26 cellular contexts compared by ENCODE assay signal in genomic region chr16:52740333-52740732, GRCh38.
DNase-seq lines count a peak whose midpoint lies in the region; ATAC-seq, FAIRE-seq and TF ChIP-seq lines count a peak whose summit lies in the region.
"Had no signal": no experiment of that assay in that cellular context is flagged by ENCODE, and none has a peak within 500 bp of the region (broad histone marks: within the 10 kb centered on the region; RNA-seq: fewer than 3 reads in every experiment).

No MANE protein-coding gene starts in this region.

- H2AFZ ChIP-seq in HepG2 (ENCODE audit: low read length) (no peak overlapping the region), H1 (ENCODE audit: low read length) (no peak overlapping the region)

- H3K27me3 Mint-ChIP-seq in brain, result peaks cover 3% of the 10 kb centered on the region
- H3K27me3 Mint-ChIP-seq: CD4-positive, CD25-positive, alpha-beta regulatory T cell had no signal

- WGBS in HepG2 (ENCODE audit: low lambda C conversion rate), result 5% methylated on average over 2 of the region's 2 CpGs
- WGBS in right lobe of liver (ENCODE audit: insufficient coverage, low coverage, low lambda C conversion rate, missing lambda C conversion rate), result 78% methylated on average over 2 of the region's 2 CpGs
- WGBS in H1 (ENCODE audit: extremely low coverage in 1 of 2, insufficient coverage in 1 of 2, insufficient read length in 1 of 2, insufficient replicate concordance in 2 of 2, low coverage in 1 of 2, low lambda C conversion rate in 2 of 2, missing lambda C conversion rate in 1 of 2), 2 experiments, result 98% methylated on average over 2 of the region's 2 CpGs; no CpG with 5 or more reads in 1 of the 2 experiments

- H3K9me3 ChIP-seq in HepG2 (ENCODE audit: low read length) (no peaks in the 10 kb centered on the region), right lobe of liver (no peaks in the 10 kb centered on the region), H1 (ENCODE audit: insufficient read depth in 2 of 2, low read depth in 1 of 2, low read length in 1 of 2) (no peaks in the 10 kb centered on the region), upper lobe of right lung (no peaks in the 10 kb centered on the region)
- H3K9me3 ChIP-seq: A549, BE2C, BLaER1 had no signal

- no peak for TF ChIP-seq EP300 in HepG2 (IDR thresholded peaks at IDR 0.05; ENCODE audit: low read depth in 2 of 2, low read length in 2 of 2)
- no peak for TF ChIP-seq EP300 in HepG2 (CRISPR knock-in tag; IDR thresholded peaks at IDR 0.05; ENCODE audit: borderline replicate concordance)
- TF ChIP-seq EP300 in H1 (IDR thresholded peaks at IDR 0.05; ENCODE audit: borderline replicate concordance in 1 of 2, low read depth in 2 of 2, low read length in 2 of 2), result no peak

- H4K20me1 ChIP-seq in HepG2 (ENCODE audit: insufficient read depth, low read length) (no peaks in the 10 kb centered on the region), H1 (replicated peaks in 1 of 2; ENCODE audit: control insufficient read depth in 1 of 2, insufficient read depth in 2 of 2, low read length in 2 of 2) (no peaks in the 10 kb centered on the region)
- H4K20me1 ChIP-seq: BLaER1 had no signal

- TF ChIP-seq POLR2A in HepG2 (IDR thresholded peaks at IDR 0.05; ENCODE audit: insufficient read depth in 1 of 2, low read depth in 2 of 2, low read length in 2 of 2), result no peak
- no peak for TF ChIP-seq POLR2A in right lobe of liver (IDR thresholded peaks at IDR 0.05)
- no peak for TF ChIP-seq POLR2A in H1 (IDR thresholded peaks at IDR 0.05; ENCODE audit: control extremely low read depth in 1 of 2, low read depth in 2 of 2, low read length in 2 of 2)

- H3K4me3 ChIP-seq in HepG2 (replicated peaks in 1 of 3; ENCODE audit: insufficient read depth in 1 of 3, low read depth in 2 of 3, low read length in 3 of 3), result no peak overlapping the region
- no peak overlapping the region for H3K4me3 ChIP-seq in right lobe of liver
- H3K4me3 ChIP-seq in H1 (ENCODE audit: extremely low read depth in 1 of 4, insufficient read depth in 2 of 4, low read depth in 3 of 4, low read length in 4 of 4), result no peak overlapping the region
- no peak overlapping the region for H3K4me3 ChIP-seq in upper lobe of right lung
- H3K4me3 ChIP-seq: A549, BLaER1, GM12878 had no signal

- H2BK15ac ChIP-seq in H1 (ENCODE audit: low read length), result no peak overlapping the region

- no peak overlapping the region for H3K4ac ChIP-seq in H1 (replicated peaks; ENCODE audit: insufficient read length, low read depth, low read length)

- H3K36me3 Mint-ChIP-seq in brain, result no peaks in the 10 kb centered on the region
- H3K36me3 Mint-ChIP-seq: CD14-positive monocyte; CD4-positive, alpha-beta memory T cell; CD4-positive, CD25-positive, alpha-beta regulatory T cell had no signal

- H3K23ac ChIP-seq in H1 (ENCODE audit: insufficient read length), result no peak overlapping the region

- TF ChIP-seq RAD21 in HepG2 (CRISPR knock-in tag; IDR thresholded peaks at IDR 0.05) (no peak), H1 (IDR thresholded peaks at IDR 0.05 in 1 of 2, conservative IDR thresholded peaks at IDR 0.05 in 1 of 2; ENCODE audit: low read depth in 2 of 2, low read length in 2 of 2) (no peak)

- H4K91ac ChIP-seq in H1 (replicated peaks; ENCODE audit: insufficient read length, low read length), result no peak overlapping the region

- no peak overlapping the region for H2AK5ac ChIP-seq in H1 (ENCODE audit: low read depth, low read length)

- intact Hi-C loops in HepG2 (cut with micrococcal nuclease; ENCODE audit: unreplicated experiment) (no loop called here), right lobe of liver (cut with DNase I) (no loop called here), cardiac septum (cut with DNase I) (no loop called here), upper lobe of right lung (cut with DNase I) (no loop called here)

- POLR2A ChIA-PET in HepG2 (lab: Yijun Ruan, JAX) (interaction anchor here (1.2 kb wide), 1 partner anchor 129 kb away, joined by 3 read pairs; no protein-coding TSS in a partner anchor), H1 (lab: Charles Lee; ENCODE audit: partially characterized antibody) (no interaction called here)

- ATAC-seq in HepG2 (no peak), right lobe of liver (no peak), upper lobe of right lung (no peak)
- ATAC-seq: A549, GM12878 had no signal

- CTCF ChIA-PET in HepG2 (lab: Yijun Ruan, JAX; ENCODE audit: low intra/inter-chr PET ratio, low total read pairs), result no interaction called here
- CTCF ChIA-PET in H1 (lab: Charles Lee; ENCODE audit: partially characterized antibody), result interaction anchor here (3.8 kb wide), 1 partner anchor 171 kb away, joined by 10 read pairs; no protein-coding TSS in a partner anchor

- H4K5ac ChIP-seq in H1 (ENCODE audit: insufficient read length, low read depth, low read length), result no peak overlapping the region

- H3K23me2 ChIP-seq in H1 (ENCODE audit: low read depth, low read length), result no peaks in the 10 kb centered on the region

- H3K9ac ChIP-seq in HepG2 (ENCODE audit: insufficient read depth, low read depth, low read length) (no peak overlapping the region), H1 (replicated peaks in 1 of 4; ENCODE audit: extremely low read depth in 1 of 4, low read depth in 3 of 4, low read length in 3 of 4) (no peak overlapping the region)
- H3K9ac ChIP-seq: BLaER1 had no signal

- FAIRE-seq in HepG2 (lab: Jason Lieb, UNC) (no peak), H1 (lab: Jason Lieb, UNC) (peak; percentile 36)
- FAIRE-seq: A549, GM12878, GM12892, GM18507 had no signal

- H3K36me3 ChIP-seq in HepG2 (replicated peaks in 1 of 2; ENCODE audit: control insufficient read depth in 1 of 2, insufficient read depth in 2 of 2, low read length in 2 of 2), result no peaks in the 10 kb centered on the region
- H3K36me3 ChIP-seq in right lobe of liver, result no peaks in the 10 kb centered on the region
- no peaks in the 10 kb centered on the region for H3K36me3 ChIP-seq in H1 (ENCODE audit: control insufficient read depth in 2 of 4, insufficient read depth in 4 of 4, low read length in 3 of 4)
- no peaks in the 10 kb centered on the region for H3K36me3 ChIP-seq in upper lobe of right lung
- H3K36me3 ChIP-seq: BE2C, BLaER1 had no signal

- H2BK20ac ChIP-seq in H1 (ENCODE audit: low read length), result no peak overlapping the region

- no TSS peak for BruUV-seq in HepG2 (replicated peaks; lab: Mats Ljungman, UMichigan)

- H3K4me1 Mint-ChIP-seq in brain, result peaks cover 39% of the 10 kb centered on the region
- H3K4me1 Mint-ChIP-seq: CD4-positive, CD25-positive, alpha-beta regulatory T cell; CD8-positive, alpha-beta memory T cell had no signal

- H4K8ac ChIP-seq in H1 (ENCODE audit: extremely low read depth, insufficient read depth, low read length), result no peak overlapping the region

- in situ Hi-C loops in HepG2 (cut with HindIII; ENCODE audit: extremely low pct_ligation_motif_present, low pct_unique_long_range_greater_than_20kb), result no loop called here

- no peak overlapping the region for H3K4me3 Mint-ChIP-seq in brain
- H3K4me3 Mint-ChIP-seq: CD14-positive monocyte; CD4-positive, alpha-beta memory T cell; CD4-positive, CD25-positive, alpha-beta regulatory T cell; CD8-positive, alpha-beta memory T cell had no signal

- H3K18ac ChIP-seq in H1 (ENCODE audit: extremely low read depth, low read length), result no peak overlapping the region

- H3K79me1 ChIP-seq in H1 (ENCODE audit: low read depth, low read length), result no peaks in the 10 kb centered on the region

- DNase-seq in HepG2 (ENCODE audit: low spot score) (no peak), right lobe of liver (no peak), H1 (ENCODE audit: low read depth in 1 of 2, low spot score in 2 of 2) (no peak), cardiac septum (ENCODE audit: low spot score) (no peak), upper lobe of right lung (no peak), NCI-H774 (lab: John Stamatoyannopoulos, UW) (no peak)
- DNase-seq: BE2C; C1 segment of cervical spinal cord; CD4-positive, alpha-beta memory T cell; CD4-positive, CD25-positive, alpha-beta regulatory T cell; CD8-positive, alpha-beta memory T cell; COR-L47; DMS153; DMS53; DMS79; DND-41; EL; GDM1 had no signal

- peak overlapping the region in 3 of 5 experiments; percentile 53 to 69 (median 53) for H3K27ac Mint-ChIP-seq in brain
- H3K27ac Mint-ChIP-seq: CD14-positive monocyte; CD4-positive, alpha-beta memory T cell; CD4-positive, CD25-positive, alpha-beta regulatory T cell; CD8-positive, alpha-beta memory T cell had no signal

- H3K4me2 ChIP-seq in HepG2 (ENCODE audit: low read depth, low read length) (no peak overlapping the region), H1 (ENCODE audit: insufficient read depth in 1 of 2, low read depth in 2 of 2, low read length in 2 of 2) (no peak overlapping the region)
- H3K4me2 ChIP-seq: A549, BLaER1 had no signal

- no peak overlapping the region for H3K27ac ChIP-seq in HepG2 (ENCODE audit: extremely low read length, insufficient read depth, low read length)
- no peak overlapping the region for H3K27ac ChIP-seq in right lobe of liver
- H3K27ac ChIP-seq in H1 (ENCODE audit: low read depth, low read length), result no peak overlapping the region
- no peak overlapping the region for H3K27ac ChIP-seq in upper lobe of right lung
- H3K27ac ChIP-seq: 22Rv1, A549, BLaER1 had no signal

- H3K9me3 Mint-ChIP-seq in brain, result peaks cover 2 to 15% (median 7%) of the 10 kb centered on the region in 5 experiments

- H3K4me1 ChIP-seq in HepG2 (ENCODE audit: insufficient read depth, low read length) (peaks cover 16% of the 10 kb centered on the region), right lobe of liver (peaks cover 0 to 8% (median 2%) of the 10 kb centered on the region in 4 donors), H1 (replicated peaks in 1 of 4; ENCODE audit: control insufficient read depth in 3 of 4, insufficient read depth in 4 of 4, low read length in 3 of 4) (peaks cover 4 to 12% (median 8%) of the 10 kb centered on the region in 4 experiments; a peak in 5 of 7 replicates), upper lobe of right lung (no peaks in the 10 kb centered on the region)
- H3K4me1 ChIP-seq: A549, BE2C, BLaER1 had no signal

- no peak overlapping the region for H2BK12ac ChIP-seq in H1 (ENCODE audit: low read depth, low read length)

- H3K27me3 ChIP-seq in HepG2 (ENCODE audit: control insufficient read depth in 1 of 2, insufficient read depth in 2 of 2, low read length in 2 of 2) (no peaks in the 10 kb centered on the region), right lobe of liver (no peaks in the 10 kb centered on the region), H1 (replicated peaks in 1 of 4; ENCODE audit: control insufficient read depth in 3 of 4, extremely low read depth in 1 of 4, insufficient read depth in 3 of 4, low read length in 3 of 4) (no peaks in the 10 kb centered on the region), upper lobe of right lung (no peaks in the 10 kb centered on the region)
- H3K27me3 ChIP-seq: BE2C, BLaER1 had no signal

- H2BK5ac ChIP-seq in H1 (ENCODE audit: low read depth, low read length), result no peak overlapping the region

- no peak overlapping the region for H3K56ac ChIP-seq in H1 (replicated peaks; ENCODE audit: insufficient read length, low read depth, low read length)

- no peak for TF ChIP-seq CTCF in HepG2 (CRISPR knock-in tag; IDR thresholded peaks at IDR 0.05)
- TF ChIP-seq CTCF in right lobe of liver (IDR thresholded peaks at IDR 0.05), result no peak
- no peak for TF ChIP-seq CTCF in brain (conservative IDR thresholded peaks at IDR 0.05)
- TF ChIP-seq CTCF in H1 (IDR thresholded peaks at IDR 0.05; ENCODE audit: control extremely low read depth in 1 of 3, insufficient read depth in 1 of 3, low read depth in 1 of 3, low read length in 3 of 3), result no peak
- no peak for TF ChIP-seq CTCF in upper lobe of right lung (IDR thresholded peaks at IDR 0.05)

- H3K79me2 ChIP-seq in HepG2 (ENCODE audit: insufficient read depth, low read length), result no peaks in the 10 kb centered on the region
- no peaks in the 10 kb centered on the region for H3K79me2 ChIP-seq in H1 (ENCODE audit: control insufficient read depth in 1 of 2, insufficient read depth in 2 of 2, low read length in 2 of 2)

- H3K14ac ChIP-seq in H1 (ENCODE audit: insufficient read length), result no peak overlapping the region

- no peak overlapping the region for H2BK120ac ChIP-seq in H1 (replicated peaks; ENCODE audit: low read depth, low read length)

Comparison
In these comparisons a context has a peak if more than half of its experiments do, and no peak if none do; other contexts are left out.
1. Of the 41 proteins assayed by ChIP-seq in both HepG2 and H1: peak only in HepG2: none; only in H1: KDM1A; in both: none; in neither: 39; mixed calls (peak in some experiments, not most) for 1.